11 cellular contexts compared by ENCODE assay signal in the genomic region with DNA sequence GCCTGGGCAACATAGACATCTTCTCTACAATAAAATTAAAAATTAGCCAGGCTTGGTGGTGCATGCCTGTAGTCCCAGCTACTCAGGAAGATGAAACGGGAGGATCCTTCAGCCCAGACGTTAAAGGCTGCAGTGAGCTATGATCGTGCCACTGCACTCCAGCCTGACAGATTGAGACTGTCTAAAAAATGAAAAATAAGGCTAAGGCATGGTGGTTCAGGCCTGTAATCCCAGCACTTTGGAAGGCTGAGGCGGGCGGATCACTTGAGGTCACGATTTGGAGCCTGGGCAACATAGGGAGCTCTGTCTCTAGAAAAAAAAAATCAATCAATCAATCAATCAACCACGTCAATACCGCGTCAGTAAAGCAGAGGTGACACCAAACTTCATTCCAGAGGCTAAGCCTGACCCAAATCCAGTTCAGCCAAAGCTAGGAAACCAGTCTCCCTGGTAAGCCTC. TPM values are rescaled to one million over a fixed set of nuclear protein-coding genes. Genes with fewer than 3 reads are reported as not detected.
A peak's percentile ranks its signal among the peaks of the same experiment; 100 is the strongest.
DNase-seq lines count a peak whose midpoint lies in the region; ATAC-seq and TF ChIP-seq lines count a peak whose summit lies in the region.
"Had no signal": no experiment of that assay in that cellular context is flagged by ENCODE, and none has a peak within 500 bp of the region (broad histone marks: within the 10 kb centered on the region; RNA-seq: fewer than 3 reads in every experiment).

No MANE protein-coding gene starts in this region.

- no peaks in the 10 kb centered on the region for H3K9me1 ChIP-seq in IMR-90 (ENCODE audit: insufficient read depth, low read length)

- no peak overlapping the region for H2AK9ac ChIP-seq in IMR-90 (replicated peaks; ENCODE audit: low read depth, low read length, poor library complexity)

- peaks cover 18 to 22% of the 10 kb centered on the region in 2 donors for H3K4me1 Mint-ChIP-seq in natural killer cell treated with Interleukin-12 subunit alpha and Interleukin-12 subunit beta and Interleukin-15 and Interleukin-18, amount 100 ng/mL, for 72 hours (ENCODE audit: low read depth in 2 of 2)

- H3K79me1 ChIP-seq in IMR-90 (ENCODE audit: low read depth in 1 of 2, low read length in 2 of 2), result no peaks in the 10 kb centered on the region

- peak overlapping the region; percentile 51 for H3K4me3 ChIP-seq in BE2C (ENCODE audit: low read depth, low read length)
- no peak overlapping the region for H3K4me3 ChIP-seq in IMR-90 (ENCODE audit: insufficient read depth, low read depth, low read length)
- peak overlapping the region in 35 of 59 donors; percentile 17 to 59 (median 45) for H3K4me3 ChIP-seq in dorsolateral prefrontal cortex

- TF ChIP-seq RAD21 in IMR-90 (IDR thresholded peaks at IDR 0.05; ENCODE audit: low read length), result no peak

- intact Hi-C loops in IMR-90 (cut with micrococcal nuclease) (loop anchor here (2.0 to 10.0 kb wide), 4 partner anchors 113 to 896 kb away; no protein-coding TSS in a partner anchor), dorsolateral prefrontal cortex (cut with DNase I) (loop anchor here (1.0 to 5.0 kb wide), 3 partner anchors 111 to 256 kb away; partner anchors contain the start of genes COA1 (in 2 of the 2) and STK17A (in 1 of the 2))

- H3K36me3 Mint-ChIP-seq in natural killer cell treated with Interleukin-12 subunit alpha and Interleukin-12 subunit beta and Interleukin-15 and Interleukin-18, amount 100 ng/mL, for 72 hours, result no peaks in the 10 kb centered on the region

- dilution Hi-C loops in IMR-90 (cut with HindIII; ENCODE audit: low sequenced_read_pairs, unreplicated experiment), result no loop called here

- H3K27ac Mint-ChIP-seq in natural killer cell treated with Interleukin-12 subunit alpha and Interleukin-12 subunit beta and Interleukin-15 and Interleukin-18, amount 100 ng/mL, for 72 hours, result peak overlapping the region; percentile 26 to 70

- no peak overlapping the region for H2AK5ac ChIP-seq in IMR-90 (ENCODE audit: low read depth, low read length)

- CTCF ChIA-PET in IMR-90 (lab: Yijun Ruan, JAX), result interaction anchor here (0.6 to 2.0 kb wide), 11 partner anchors 10 to 257 kb away, joined by 3 to 12 read pairs (median 4); partner anchors contain the start of genes COA1 and STK17A

- H3K9me3 Mint-ChIP-seq in natural killer cell treated with Interleukin-12 subunit alpha and Interleukin-12 subunit beta and Interleukin-15 and Interleukin-18, amount 100 ng/mL, for 72 hours, result no peaks in the 10 kb centered on the region
- H3K9me3 Mint-ChIP-seq: activated naive CD4-positive, alpha-beta T cell treated with anti-CD3 and anti-CD28 coated beads, Interleukin-2, amount 50 U/mL, for 24 hours had no signal

- no peak overlapping the region for H3K4me2 ChIP-seq in IMR-90 (ENCODE audit: low read depth, low read length)

- no peaks in the 10 kb centered on the region for H3K27me3 ChIP-seq in BE2C
- H3K27me3 ChIP-seq in IMR-90 (ENCODE audit: control insufficient read depth, insufficient read depth, low read length), result no peaks in the 10 kb centered on the region
- H3K27me3 ChIP-seq in dorsolateral prefrontal cortex, result no peaks in the 10 kb centered on the region
- H3K27me3 ChIP-seq: neutrophil had no signal

- BruUV-seq in IMR-90 (replicated peaks; lab: Mats Ljungman, UMichigan), result no TSS peak

- POLR2A ChIA-PET in IMR-90 (lab: Charles Lee; ENCODE audit: unreplicated experiment), result interaction anchor here (0.6 to 0.9 kb wide), 2 partner anchors 88 to 256 kb away, joined by 3 to 4 read pairs; partner anchors contain the start of gene STK17A

- DNase-seq in BE2C, result no peak
- DNase-seq in IMR-90, result no peak
- DNase-seq in dorsolateral prefrontal cortex, result no peak
- no peak for DNase-seq in natural killer cell treated with Interleukin-12 subunit alpha and Interleukin-12 subunit beta and Interleukin-15 and Interleukin-18, amount 100 ng/mL, for 72 hours (ENCODE audit: low spot score)
- no peak for DNase-seq in HT-29 (ENCODE audit: low spot score)
- DNase-seq in G401 (ENCODE audit: low spot score), result no peak
- DNase-seq in effector CD4-positive, alpha-beta T cell, result no peak
- DNase-seq in GM19238 (ENCODE audit: insufficient read length, low spot score), result no peak

- H2BK20ac ChIP-seq in IMR-90 (ENCODE audit: low read depth, low read length), result no peak overlapping the region

- H3K36me3 ChIP-seq in BE2C (no peaks in the 10 kb centered on the region), IMR-90 (ENCODE audit: control insufficient read depth, insufficient read depth, low read length) (no peaks in the 10 kb centered on the region)
- H3K36me3 ChIP-seq: neutrophil, transverse colon had no signal

- no peaks in the 10 kb centered on the region for H3K9me3 ChIP-seq in BE2C
- H3K9me3 ChIP-seq in IMR-90 (ENCODE audit: control insufficient read depth, insufficient read depth, low read length), result no peaks in the 10 kb centered on the region
- H3K9me3 ChIP-seq: neutrophil, transverse colon had no signal

- ATAC-seq in IMR-90 (ENCODE audit: low read depth), result no peak
- no peak for ATAC-seq in natural killer cell treated with Interleukin-12 subunit alpha and Interleukin-12 subunit beta and Interleukin-15 and Interleukin-18, amount 100 ng/mL, for 72 hours

- H3K4me1 ChIP-seq in BE2C (no peaks in the 10 kb centered on the region), IMR-90 (ENCODE audit: control insufficient read depth, insufficient read depth, low read length) (no peaks in the 10 kb centered on the region)

- H3K23ac ChIP-seq in IMR-90 (ENCODE audit: low read depth, low read length), result no peak overlapping the region

- H3K18ac ChIP-seq in IMR-90 (ENCODE audit: low read depth, low read length), result no peak overlapping the region

- no peak overlapping the region for H2BK15ac ChIP-seq in IMR-90 (ENCODE audit: low read depth, low read length)

- peak overlapping the region; percentile 46; the same call in 1 of the 2 replicates for H4K91ac ChIP-seq in IMR-90 (ENCODE audit: insufficient read depth, low read depth, low read length)

- H3K27ac ChIP-seq in IMR-90 (ENCODE audit: insufficient read depth, low read length), result no peak overlapping the region
- H3K27ac ChIP-seq in dorsolateral prefrontal cortex, result peak overlapping the region in 7 of 59 donors; percentile 24 to 81 (median 35)
- H3K27ac ChIP-seq: neutrophil had no signal

- H2BK120ac ChIP-seq in IMR-90 (ENCODE audit: low read depth, low read length), result no peak overlapping the region

- no peak overlapping the region for H3K4ac ChIP-seq in IMR-90 (ENCODE audit: low read depth, low read length)

- no peak for TF ChIP-seq CTCF in BE2C (IDR thresholded peaks at IDR 0.05; ENCODE audit: low read depth, low read length)
- no peak for TF ChIP-seq CTCF in IMR-90 (conservative IDR thresholded peaks at IDR 0.05; ENCODE audit: low read depth, low read length)
- TF ChIP-seq CTCF in dorsolateral prefrontal cortex (IDR thresholded peaks at IDR 0.05 in 54 of 56, conservative IDR thresholded peaks at IDR 0.05 in 2 of 56; ENCODE audit: low read depth in 1 of 56, partially characterized antibody in 56 of 56), result no peak

- peak overlapping the region; percentile 77 to 90; a peak in 2 of 4 replicates for H4K8ac ChIP-seq in IMR-90 (ENCODE audit: low read depth in 2 of 2, low read length in 2 of 2)

- WGBS in IMR-90 (ENCODE audit: extremely low coverage in 2 of 2, insufficient read length in 1 of 2), 2 experiments, result no CpG with 5 or more reads among the region's 9 CpGs

- H3K4me3 Mint-ChIP-seq in natural killer cell treated with Interleukin-12 subunit alpha and Interleukin-12 subunit beta and Interleukin-15 and Interleukin-18, amount 100 ng/mL, for 72 hours, result peak overlapping the region; percentile 54

- H3K27me3 Mint-ChIP-seq in natural killer cell treated with Interleukin-12 subunit alpha and Interleukin-12 subunit beta and Interleukin-15 and Interleukin-18, amount 100 ng/mL, for 72 hours, result peaks cover 0 to 4% of the 10 kb centered on the region in 2 donors
- H3K27me3 Mint-ChIP-seq: activated naive CD4-positive, alpha-beta T cell treated with anti-CD3 and anti-CD28 coated beads, Interleukin-2, amount 50 U/mL, for 24 hours had no signal

- H3K56ac ChIP-seq in IMR-90 (ENCODE audit: extremely low read depth, insufficient read depth, low read length), result no peak overlapping the region

- no peaks in the 10 kb centered on the region for H4K20me1 ChIP-seq in IMR-90 (ENCODE audit: insufficient read depth, low read length)

- in situ Hi-C loops in IMR-90 (cut with MboI; ENCODE audit: low sequenced_read_pairs), result loop anchor here (5.0 to 25.0 kb wide), 3 partner anchors 116 to 901 kb away; partner anchors contain the start of genes MRPL32, PSMA2 and STK17A
- in situ Hi-C loops in G401 (cut with HindIII; ENCODE audit: low sequenced_read_pairs), result no loop called here

- TF ChIP-seq POLR2A in IMR-90 (IDR thresholded peaks at IDR 0.05; ENCODE audit: low read depth, low read length), result no peak

- no peak overlapping the region for H3K14ac ChIP-seq in IMR-90 (replicated peaks; ENCODE audit: low read depth, low read length)

- no peak overlapping the region for H4K5ac ChIP-seq in IMR-90 (ENCODE audit: low read depth, low read length)

- H2AFZ ChIP-seq in IMR-90 (replicated peaks; ENCODE audit: low read length, poor library complexity), result peak overlapping the region; percentile 93

- H2BK5ac ChIP-seq in IMR-90 (ENCODE audit: low read depth, low read length, poor library complexity, severe bottlenecking), result no peak overlapping the region

- 0 out of 2 replicates have a peak overlapping the region, but pooled peaks have one; percentile 83 for H3K9ac ChIP-seq in IMR-90 (ENCODE audit: low read depth, low read length)

TF ChIP-seq in IMR-90, 13 proteins besides CTCF, POLR2A, EP300 and RAD21 (continues in another document):
- TF ChIP-seq RCOR1 (IDR thresholded peaks at IDR 0.05; ENCODE audit: insufficient replicate concordance, low read length) (no peak), FOS (IDR thresholded peaks at IDR 0.05; ENCODE audit: low read depth, low read length) (no peak)

RNA-seq across cellular contexts. Expression of gene MRPS24, which starts 31.1 kb away (rescaled TPM):
- 470 TPM for polyA plus RNA-seq in BE2C (2012; ENCODE audit: insufficient read depth, insufficient read length, low read depth)
- total RNA-seq in IMR-90 (2012; rRNA removed) (151 and 169 TPM in 2 replicates), dorsolateral prefrontal cortex (100 to 1,000 TPM in 1 of 120 experiments, 10 to 100 TPM in 119; 39.5 to 106 (median 68.7) TPM)
- polyA plus RNA-seq in IMR-90 (2012; rRNA removed), result 266 and 299 TPM in 2 replicates
- polyA plus RNA-seq in IMR-90 (2012; cell fraction: cytosol; rRNA removed), result 465 and 570 TPM in 2 replicates
- 100 and 188 TPM in 2 replicates for polyA plus RNA-seq in IMR-90 (2012; cell fraction: nucleus; rRNA removed; ENCODE audit: low replicate concordance)
- 10 to 100 TPM; 72.6 to 95.3 TPM for total RNA-seq in natural killer cell treated with Interleukin-12 subunit alpha and Interleukin-12 subunit beta and Interleukin-15 and Interleukin-18, amount 100 ng/mL, for 72 hours
- total RNA-seq in HT-29 (2014; rRNA removed; shearing (Covaris generic)), result 203 and 235 TPM in 2 replicates
- total RNA-seq in G401 (2014; rRNA removed; shearing (Covaris generic)), result 143 and 192 TPM in 2 replicates
